9 cellular contexts compared by ENCODE assay signal in genomic region chr15:96889734-96890480, GRCh38.
A peak's percentile ranks its signal among the peaks of the same experiment; 100 is the strongest.
DNase-seq lines count a peak whose midpoint lies in the region; ATAC-seq, FAIRE-seq and TF ChIP-seq lines count a peak whose summit lies in the region.
"Had no signal": no experiment of that assay in that cellular context is flagged by ENCODE, and none has a peak within 500 bp of the region (broad histone marks: within the 10 kb centered on the region; RNA-seq: fewer than 3 reads in every experiment).

No MANE protein-coding gene starts in this region.

- no peak overlapping the region for H3K27ac Mint-ChIP-seq in activated B cell treated with CpG ODN at 0.5 μM for 24 hours

- no peaks in the 10 kb centered on the region for H3K27me3 Mint-ChIP-seq in activated B cell treated with CpG ODN at 0.5 μM for 24 hours

- WGBS in HepG2 (ENCODE audit: low lambda C conversion rate) = 3% methylated on average over 6 of the region's 6 CpGs

- no peak overlapping the region for H2AFZ ChIP-seq in HepG2 (ENCODE audit: low read length)

- FAIRE-seq in HepG2 (lab: Jason Lieb, UNC) (no peak), D721Med (lab: Jason Lieb, UNC) (no peak)

- in situ Hi-C loops in HepG2 (cut with HindIII; ENCODE audit: extremely low pct_ligation_motif_present, low pct_unique_long_range_greater_than_20kb) = loop anchor here (10.0 kb wide), 1 partner anchor 555 kb away; the partner anchor contains the start of gene NR2F2

- CTCF ChIA-PET in activated B cell treated with CpG ODN at 0.5 μM for 24 hours (lab: Charles Lee) (no interaction called here), HepG2 (lab: Yijun Ruan, JAX; ENCODE audit: low intra/inter-chr PET ratio, low total read pairs) (no interaction called here)

- no peaks in the 10 kb centered on the region for H3K27me3 ChIP-seq in right atrium auricular region
- H3K27me3 ChIP-seq in HepG2 (ENCODE audit: control insufficient read depth in 1 of 2, insufficient read depth in 2 of 2, low read length in 2 of 2) = no peaks in the 10 kb centered on the region; a peak in 1 of 5 replicates
- H3K27me3 ChIP-seq in uterus = no peaks in the 10 kb centered on the region

- POLR2A ChIA-PET in activated B cell treated with CpG ODN at 0.5 μM for 24 hours (lab: Charles Lee) (no interaction called here), HepG2 (lab: Yijun Ruan, JAX) (no interaction called here)

- intact Hi-C loops in left ventricle myocardium superior (cut with micrococcal nuclease) = no loop called here
- intact Hi-C loops in activated B cell treated with CpG ODN at 0.5 μM for 24 hours (cut with micrococcal nuclease) = no loop called here
- intact Hi-C loops in HepG2 (cut with micrococcal nuclease; ENCODE audit: unreplicated experiment) = no loop called here
- intact Hi-C loops in uterus (cut with DNase I; ENCODE audit: low total_unique reads) = no loop called here

- H3K9ac ChIP-seq in HepG2 (ENCODE audit: insufficient read depth, low read depth, low read length) = no peak overlapping the region

- TF ChIP-seq POLR2A in HepG2 (IDR thresholded peaks at IDR 0.05; ENCODE audit: insufficient read depth in 1 of 2, low read depth in 2 of 2, low read length in 2 of 2) (no peak), uterus (IDR thresholded peaks at IDR 0.05) (no peak)

- H3K79me2 ChIP-seq in HepG2 (ENCODE audit: insufficient read depth, low read length) = no peaks in the 10 kb centered on the region

- TF ChIP-seq EP300 in HepG2 (IDR thresholded peaks at IDR 0.05; ENCODE audit: low read depth in 2 of 2, low read length in 2 of 2) (no peak), HepG2 (CRISPR knock-in tag; IDR thresholded peaks at IDR 0.05; ENCODE audit: borderline replicate concordance) (no peak)

- H3K9me3 ChIP-seq in right atrium auricular region (no peaks in the 10 kb centered on the region), HepG2 (ENCODE audit: low read length) (no peaks in the 10 kb centered on the region), uterus (no peaks in the 10 kb centered on the region)

- peak overlapping the region; percentile 47 for H3K4me2 ChIP-seq in HepG2 (ENCODE audit: low read depth, low read length)

- DNase-seq in right atrium auricular region (ENCODE audit: low spot score) (no peak), left ventricle myocardium superior (no peak), activated B cell treated with CpG ODN at 0.5 μM for 24 hours (no peak), HepG2 (ENCODE audit: low spot score) (no peak), uterus (peak; percentile 19 to 37), D721Med (ENCODE audit: insufficient read length, low spot score) (no peak)
- DNase-seq: KBM-7 had no signal

- H3K4me1 Mint-ChIP-seq in activated B cell treated with CpG ODN at 0.5 μM for 24 hours = peaks cover 2% of the 10 kb centered on the region

- peak overlapping the region; percentile 47 for H3K4me3 Mint-ChIP-seq in activated B cell treated with CpG ODN at 0.5 μM for 24 hours

- peaks cover 2% of the 10 kb centered on the region for H3K9me3 Mint-ChIP-seq in activated B cell treated with CpG ODN at 0.5 μM for 24 hours

- no peaks in the 10 kb centered on the region for H4K20me1 ChIP-seq in HepG2 (ENCODE audit: insufficient read depth, low read length)

- TF ChIP-seq RAD21 in HepG2 (CRISPR knock-in tag; IDR thresholded peaks at IDR 0.05) = no peak

- H3K27ac ChIP-seq in right atrium auricular region (no peak overlapping the region), HepG2 (ENCODE audit: extremely low read length, insufficient read depth, low read length) (no peak overlapping the region), uterus (peak overlapping the region; percentile 69 to 81)

- TF ChIP-seq CTCF in right atrium auricular region (IDR thresholded peaks at IDR 0.05) = no peak
- no peak for TF ChIP-seq CTCF in activated B cell treated with CpG ODN at 0.5 μM for 24 hours (IDR thresholded peaks at IDR 0.05)
- no peak for TF ChIP-seq CTCF in HepG2 (CRISPR knock-in tag; IDR thresholded peaks at IDR 0.05)
- TF ChIP-seq CTCF in uterus (IDR thresholded peaks at IDR 0.05) = no peak
- no peak for TF ChIP-seq CTCF in D721Med (IDR thresholded peaks at IDR 0.05; ENCODE audit: insufficient read depth, missing control alignments)

- ATAC-seq in left ventricle myocardium superior (no peak), activated B cell treated with CpG ODN at 0.5 μM for 24 hours (ENCODE audit: low read depth) (no peak), HepG2 (peak; percentile 49; the same call in 1 of the 3 replicates), GM21619 (IDR thresholded peaks at IDR 0.05; ENCODE audit: unreplicated experiment) (no peak), GM18858 (IDR thresholded peaks at IDR 0.05; ENCODE audit: unreplicated experiment) (no peak)

- no TSS peak for BruUV-seq in HepG2 (replicated peaks; lab: Mats Ljungman, UMichigan)

- H3K36me3 Mint-ChIP-seq in activated B cell treated with CpG ODN at 0.5 μM for 24 hours (ENCODE audit: low read depth) = no peaks in the 10 kb centered on the region

- H3K36me3 ChIP-seq in right atrium auricular region = no peaks in the 10 kb centered on the region
- H3K36me3 ChIP-seq in HepG2 (replicated peaks in 1 of 2; ENCODE audit: control insufficient read depth in 1 of 2, insufficient read depth in 2 of 2, low read length in 2 of 2) = no peaks in the 10 kb centered on the region
- no peaks in the 10 kb centered on the region for H3K36me3 ChIP-seq in uterus

- H3K4me1 ChIP-seq in right atrium auricular region (no peaks in the 10 kb centered on the region), HepG2 (ENCODE audit: insufficient read depth, low read length) (no peaks in the 10 kb centered on the region), uterus (no peaks in the 10 kb centered on the region)

- peak overlapping the region; percentile 16 to 34 for H3K4me3 ChIP-seq in right atrium auricular region
- peak overlapping the region in 2 of 3 experiments; percentile 31 to 34; a peak in 4 of 6 replicates for H3K4me3 ChIP-seq in HepG2 (replicated peaks in 1 of 3; ENCODE audit: insufficient read depth in 1 of 3, low read depth in 2 of 3, low read length in 3 of 3)
- H3K4me3 ChIP-seq in uterus = peak overlapping the region; percentile 31 to 35

TF ChIP-seq in HepG2, 621 proteins besides CTCF, POLR2A, EP300 and RAD21 (continues in another document):
- TF ChIP-seq PLRG1 (conservative IDR thresholded peaks at IDR 0.05) = no peak
- no peak for TF ChIP-seq SMAD9 (CRISPR knock-in tag; IDR thresholded peaks at IDR 0.05)
- TF ChIP-seq ZBTB42 (CRISPR knock-in tag; IDR thresholded peaks at IDR 0.05) = no peak
- no peak for TF ChIP-seq MAF1 (CRISPR knock-in tag; IDR thresholded peaks at IDR 0.05; ENCODE audit: borderline replicate concordance)
- TF ChIP-seq RBFOX2 (IDR thresholded peaks at IDR 0.05; ENCODE audit: low read depth, low read length) = no peak
- no peak for TF ChIP-seq HDAC1 (CRISPR knock-in tag; IDR thresholded peaks at IDR 0.05)
- TF ChIP-seq ZFP91 (CRISPR knock-in tag; IDR thresholded peaks at IDR 0.05; ENCODE audit: borderline replicate concordance) = no peak
- TF ChIP-seq ZNF670 (CRISPR knock-in tag; IDR thresholded peaks at IDR 0.05; ENCODE audit: borderline replicate concordance) = no peak
- TF ChIP-seq, protein P1, sequence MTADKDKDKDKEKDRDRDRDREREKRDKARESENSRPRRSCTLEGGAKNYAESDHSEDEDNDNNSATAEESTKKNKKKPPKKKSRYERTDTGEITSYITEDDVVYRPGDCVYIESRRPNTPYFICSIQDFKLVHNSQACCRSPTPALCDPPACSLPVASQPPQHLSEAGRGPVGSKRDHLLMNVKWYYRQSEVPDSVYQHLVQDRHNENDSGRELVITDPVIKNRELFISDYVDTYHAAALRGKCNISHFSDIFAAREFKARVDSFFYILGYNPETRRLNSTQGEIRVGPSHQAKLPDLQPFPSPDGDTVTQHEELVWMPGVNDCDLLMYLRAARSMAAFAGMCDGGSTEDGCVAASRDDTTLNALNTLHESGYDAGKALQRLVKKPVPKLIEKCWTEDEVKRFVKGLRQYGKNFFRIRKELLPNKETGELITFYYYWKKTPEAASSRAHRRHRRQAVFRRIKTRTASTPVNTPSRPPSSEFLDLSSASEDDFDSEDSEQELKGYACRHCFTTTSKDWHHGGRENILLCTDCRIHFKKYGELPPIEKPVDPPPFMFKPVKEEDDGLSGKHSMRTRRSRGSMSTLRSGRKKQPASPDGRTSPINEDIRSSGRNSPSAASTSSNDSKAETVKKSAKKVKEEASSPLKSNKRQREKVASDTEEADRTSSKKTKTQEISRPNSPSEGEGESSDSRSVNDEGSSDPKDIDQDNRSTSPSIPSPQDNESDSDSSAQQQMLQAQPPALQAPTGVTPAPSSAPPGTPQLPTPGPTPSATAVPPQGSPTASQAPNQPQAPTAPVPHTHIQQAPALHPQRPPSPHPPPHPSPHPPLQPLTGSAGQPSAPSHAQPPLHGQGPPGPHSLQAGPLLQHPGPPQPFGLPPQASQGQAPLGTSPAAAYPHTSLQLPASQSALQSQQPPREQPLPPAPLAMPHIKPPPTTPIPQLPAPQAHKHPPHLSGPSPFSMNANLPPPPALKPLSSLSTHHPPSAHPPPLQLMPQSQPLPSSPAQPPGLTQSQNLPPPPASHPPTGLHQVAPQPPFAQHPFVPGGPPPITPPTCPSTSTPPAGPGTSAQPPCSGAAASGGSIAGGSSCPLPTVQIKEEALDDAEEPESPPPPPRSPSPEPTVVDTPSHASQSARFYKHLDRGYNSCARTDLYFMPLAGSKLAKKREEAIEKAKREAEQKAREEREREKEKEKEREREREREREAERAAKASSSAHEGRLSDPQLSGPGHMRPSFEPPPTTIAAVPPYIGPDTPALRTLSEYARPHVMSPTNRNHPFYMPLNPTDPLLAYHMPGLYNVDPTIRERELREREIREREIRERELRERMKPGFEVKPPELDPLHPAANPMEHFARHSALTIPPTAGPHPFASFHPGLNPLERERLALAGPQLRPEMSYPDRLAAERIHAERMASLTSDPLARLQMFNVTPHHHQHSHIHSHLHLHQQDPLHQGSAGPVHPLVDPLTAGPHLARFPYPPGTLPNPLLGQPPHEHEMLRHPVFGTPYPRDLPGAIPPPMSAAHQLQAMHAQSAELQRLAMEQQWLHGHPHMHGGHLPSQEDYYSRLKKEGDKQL (CRISPR knock-in tag; IDR thresholded peaks at IDR 0.05; ENCODE audit: low read depth) = no peak
- TF ChIP-seq FOXC1 (CRISPR knock-in tag; IDR thresholded peaks at IDR 0.05; ENCODE audit: borderline replicate concordance) = no peak
- TF ChIP-seq ZNF879 (CRISPR knock-in tag; IDR thresholded peaks at IDR 0.05) = no peak

Comparison
In these comparisons a context has a peak if more than half of its experiments do, and no peak if none do; other contexts are left out.
1. DNase-seq: peak in uterus (2 of 2); none in right atrium auricular region (single experiment), left ventricle myocardium superior (single experiment), activated B cell treated with CpG ODN at 0.5 μM for 24 hours (single experiment), HepG2 (single experiment) and D721Med (single experiment).
2. H3K27ac ChIP-seq: peak in uterus (2 of 2); none in right atrium auricular region (0 of 2) and HepG2 (single experiment).
3. Peak in every context shown above with its lines, with median percentiles within 50 percentile points of each other: H3K4me3 ChIP-seq.